Comparison of ENCODE assay signal across 9 cellular contexts in the genomic region with DNA sequence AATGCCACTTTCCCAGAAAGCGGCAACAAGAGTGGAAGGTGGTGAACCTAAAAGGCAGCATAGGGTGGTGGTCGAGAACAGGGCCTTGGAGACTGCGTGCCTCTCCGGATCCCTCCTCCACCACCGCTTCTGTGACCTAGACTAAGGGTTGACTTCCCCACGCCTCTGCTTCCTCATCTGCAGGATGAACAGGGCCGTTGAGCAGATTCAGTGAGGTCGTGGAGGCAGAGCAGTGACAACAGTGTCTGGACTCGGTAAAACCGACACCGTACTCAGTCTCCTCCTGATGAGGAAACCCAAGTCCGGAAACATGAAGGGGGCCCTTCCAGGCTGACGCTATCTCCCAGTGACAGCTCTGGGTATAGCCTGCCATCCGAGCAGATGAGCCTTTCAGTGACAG.
DNase-seq lines count a peak whose midpoint lies in the region; ATAC-seq and TF ChIP-seq lines count a peak whose summit lies in the region.
"Had no signal": no experiment of that assay in that cellular context is flagged by ENCODE, and none has a peak within 500 bp of the region (broad histone marks: within the 10 kb centered on the region; RNA-seq: fewer than 3 reads in every experiment).

No MANE protein-coding gene starts in this region.

- DNase-seq in GM23338 (ENCODE audit: low spot score) (no peak), T-helper 2 cell (peak in 4 of 5 experiments; percentile 38 to 84 (median 70)), colonic mucosa (no peak), HuH-7 (ENCODE audit: low spot score) (no peak), T1000 (lab: John Stamatoyannopoulos, UW) (no peak), HK-2 (ENCODE audit: unreplicated experiment) (no peak), nephron progenitor cell (no peak)
- DNase-seq in stimulated activated CD8-positive, alpha-beta memory T cell treated with anti-CD3 and anti-CD28 coated beads, Interleukin-15, amount 100 ng/mL, for 1 hour (ENCODE audit: low read depth) = peak; percentile 22

- H3K4me1 ChIP-seq in GM23338 (ENCODE audit: insufficient read depth) = peaks cover 7% of the 10 kb centered on the region
- H3K4me1 ChIP-seq in colonic mucosa = no peaks in the 10 kb centered on the region

- H3F3A ChIP-seq in GM23338 (replicated peaks; ENCODE audit: low read depth) = no peaks in the 10 kb centered on the region

- H3K27ac Mint-ChIP-seq in GM23338 (peak overlapping the region; percentile 6; the same call in 1 of the 2 replicates), nephron progenitor cell (no peak overlapping the region)

- no peak for ATAC-seq in GM23338

- H3K27me3 ChIP-seq in GM23338 (ENCODE audit: insufficient read depth) (no peaks in the 10 kb centered on the region), colonic mucosa (no peaks in the 10 kb centered on the region)

- H3K9me2 ChIP-seq in GM23338 (ENCODE audit: insufficient read depth) = no peaks in the 10 kb centered on the region; the same call in 1 of the 2 replicates

- H3K9ac ChIP-seq in colonic mucosa (ENCODE audit: low read depth in 2 of 2, low read length in 2 of 2) = peak overlapping the region in 1 of 2 donors; percentile 36

- H3K4me3 Mint-ChIP-seq in GM23338 = no peak overlapping the region
- no peak overlapping the region for H3K4me3 Mint-ChIP-seq in nephron progenitor cell

- H4K20me1 ChIP-seq in GM23338 (replicated peaks; ENCODE audit: insufficient read depth) = no peaks in the 10 kb centered on the region

- intact Hi-C loops in colonic mucosa (cut with DNase I) = no loop called here

- TF ChIP-seq CTCF in GM23338 (conservative IDR thresholded peaks at IDR 0.05; ENCODE audit: low read depth in 2 of 2) (no peak), colonic mucosa (IDR thresholded peaks at IDR 0.05) (no peak), nephron progenitor cell (IDR thresholded peaks at IDR 0.05) (no peak)

- H3K36me3 Mint-ChIP-seq in GM23338 (ENCODE audit: low read depth) = peaks cover 2% of the 10 kb centered on the region; the same call in 1 of the 3 replicates
- no peaks in the 10 kb centered on the region for H3K36me3 Mint-ChIP-seq in nephron progenitor cell (ENCODE audit: low read depth)

- no peak overlapping the region for H3K27ac ChIP-seq in GM23338 (ENCODE audit: low read depth)
- peak overlapping the region; percentile 35 for H3K27ac ChIP-seq in colonic mucosa
- H3K27ac ChIP-seq: epithelial cell of prostate had no signal

- H3K36me3 ChIP-seq in GM23338 (ENCODE audit: insufficient read depth) = peaks cover 3% of the 10 kb centered on the region; the same call in 1 of the 2 replicates
- H3K36me3 ChIP-seq in colonic mucosa = no peaks in the 10 kb centered on the region

- H3K79me2 ChIP-seq in GM23338 (replicated peaks; ENCODE audit: insufficient read depth) = no peaks in the 10 kb centered on the region; the same call in none of the 2 replicates

- H3K27me3 Mint-ChIP-seq in GM23338 (ENCODE audit: insufficient read depth, low read depth, poor library complexity) = peaks cover 6% of the 10 kb centered on the region
- peaks cover 3% of the 10 kb centered on the region for H3K27me3 Mint-ChIP-seq in nephron progenitor cell (ENCODE audit: low read depth, poor library complexity)

- H3K4me3 ChIP-seq in GM23338 (no peak overlapping the region), colonic mucosa (no peak overlapping the region)

- no peaks in the 10 kb centered on the region for H3K9me3 ChIP-seq in colonic mucosa

- peaks cover 9% of the 10 kb centered on the region for H3K4me1 Mint-ChIP-seq in GM23338
- peaks cover 21% of the 10 kb centered on the region for H3K4me1 Mint-ChIP-seq in nephron progenitor cell

- H3K9me3 Mint-ChIP-seq in GM23338 (peaks cover 3% of the 10 kb centered on the region; the same call in 1 of the 3 replicates), nephron progenitor cell (peaks cover 5% of the 10 kb centered on the region)

- H2AFZ ChIP-seq in GM23338 = no peak overlapping the region

- no peak overlapping the region for H3K4me2 ChIP-seq in GM23338

TF ChIP-seq in GM23338, 12 proteins besides CTCF, POLR2A, EP300 and RAD21 (continues in another document):
- TF ChIP-seq NANOG (IDR thresholded peaks at IDR 0.05; ENCODE audit: borderline replicate concordance) (no peak), STAT1 (IDR thresholded peaks at IDR 0.05; ENCODE audit: unreplicated experiment) (no peak), ZNF114 (CRISPR knock-in tag; IDR thresholded peaks at IDR 0.05) (no peak), EZH2phosphoT487 (IDR thresholded peaks at IDR 0.05; ENCODE audit: unreplicated experiment) (no peak)
- TF ChIP-seq, protein P1, sequence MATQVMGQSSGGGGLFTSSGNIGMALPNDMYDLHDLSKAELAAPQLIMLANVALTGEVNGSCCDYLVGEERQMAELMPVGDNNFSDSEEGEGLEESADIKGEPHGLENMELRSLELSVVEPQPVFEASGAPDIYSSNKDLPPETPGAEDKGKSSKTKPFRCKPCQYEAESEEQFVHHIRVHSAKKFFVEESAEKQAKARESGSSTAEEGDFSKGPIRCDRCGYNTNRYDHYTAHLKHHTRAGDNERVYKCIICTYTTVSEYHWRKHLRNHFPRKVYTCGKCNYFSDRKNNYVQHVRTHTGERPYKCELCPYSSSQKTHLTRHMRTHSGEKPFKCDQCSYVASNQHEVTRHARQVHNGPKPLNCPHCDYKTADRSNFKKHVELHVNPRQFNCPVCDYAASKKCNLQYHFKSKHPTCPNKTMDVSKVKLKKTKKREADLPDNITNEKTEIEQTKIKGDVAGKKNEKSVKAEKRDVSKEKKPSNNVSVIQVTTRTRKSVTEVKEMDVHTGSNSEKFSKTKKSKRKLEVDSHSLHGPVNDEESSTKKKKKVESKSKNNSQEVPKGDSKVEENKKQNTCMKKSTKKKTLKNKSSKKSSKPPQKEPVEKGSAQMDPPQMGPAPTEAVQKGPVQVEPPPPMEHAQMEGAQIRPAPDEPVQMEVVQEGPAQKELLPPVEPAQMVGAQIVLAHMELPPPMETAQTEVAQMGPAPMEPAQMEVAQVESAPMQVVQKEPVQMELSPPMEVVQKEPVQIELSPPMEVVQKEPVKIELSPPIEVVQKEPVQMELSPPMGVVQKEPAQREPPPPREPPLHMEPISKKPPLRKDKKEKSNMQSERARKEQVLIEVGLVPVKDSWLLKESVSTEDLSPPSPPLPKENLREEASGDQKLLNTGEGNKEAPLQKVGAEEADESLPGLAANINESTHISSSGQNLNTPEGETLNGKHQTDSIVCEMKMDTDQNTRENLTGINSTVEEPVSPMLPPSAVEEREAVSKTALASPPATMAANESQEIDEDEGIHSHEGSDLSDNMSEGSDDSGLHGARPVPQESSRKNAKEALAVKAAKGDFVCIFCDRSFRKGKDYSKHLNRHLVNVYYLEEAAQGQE (IDR thresholded peaks at IDR 0.05; ENCODE audit: unreplicated experiment) = no peak
- TF ChIP-seq, protein P2, sequence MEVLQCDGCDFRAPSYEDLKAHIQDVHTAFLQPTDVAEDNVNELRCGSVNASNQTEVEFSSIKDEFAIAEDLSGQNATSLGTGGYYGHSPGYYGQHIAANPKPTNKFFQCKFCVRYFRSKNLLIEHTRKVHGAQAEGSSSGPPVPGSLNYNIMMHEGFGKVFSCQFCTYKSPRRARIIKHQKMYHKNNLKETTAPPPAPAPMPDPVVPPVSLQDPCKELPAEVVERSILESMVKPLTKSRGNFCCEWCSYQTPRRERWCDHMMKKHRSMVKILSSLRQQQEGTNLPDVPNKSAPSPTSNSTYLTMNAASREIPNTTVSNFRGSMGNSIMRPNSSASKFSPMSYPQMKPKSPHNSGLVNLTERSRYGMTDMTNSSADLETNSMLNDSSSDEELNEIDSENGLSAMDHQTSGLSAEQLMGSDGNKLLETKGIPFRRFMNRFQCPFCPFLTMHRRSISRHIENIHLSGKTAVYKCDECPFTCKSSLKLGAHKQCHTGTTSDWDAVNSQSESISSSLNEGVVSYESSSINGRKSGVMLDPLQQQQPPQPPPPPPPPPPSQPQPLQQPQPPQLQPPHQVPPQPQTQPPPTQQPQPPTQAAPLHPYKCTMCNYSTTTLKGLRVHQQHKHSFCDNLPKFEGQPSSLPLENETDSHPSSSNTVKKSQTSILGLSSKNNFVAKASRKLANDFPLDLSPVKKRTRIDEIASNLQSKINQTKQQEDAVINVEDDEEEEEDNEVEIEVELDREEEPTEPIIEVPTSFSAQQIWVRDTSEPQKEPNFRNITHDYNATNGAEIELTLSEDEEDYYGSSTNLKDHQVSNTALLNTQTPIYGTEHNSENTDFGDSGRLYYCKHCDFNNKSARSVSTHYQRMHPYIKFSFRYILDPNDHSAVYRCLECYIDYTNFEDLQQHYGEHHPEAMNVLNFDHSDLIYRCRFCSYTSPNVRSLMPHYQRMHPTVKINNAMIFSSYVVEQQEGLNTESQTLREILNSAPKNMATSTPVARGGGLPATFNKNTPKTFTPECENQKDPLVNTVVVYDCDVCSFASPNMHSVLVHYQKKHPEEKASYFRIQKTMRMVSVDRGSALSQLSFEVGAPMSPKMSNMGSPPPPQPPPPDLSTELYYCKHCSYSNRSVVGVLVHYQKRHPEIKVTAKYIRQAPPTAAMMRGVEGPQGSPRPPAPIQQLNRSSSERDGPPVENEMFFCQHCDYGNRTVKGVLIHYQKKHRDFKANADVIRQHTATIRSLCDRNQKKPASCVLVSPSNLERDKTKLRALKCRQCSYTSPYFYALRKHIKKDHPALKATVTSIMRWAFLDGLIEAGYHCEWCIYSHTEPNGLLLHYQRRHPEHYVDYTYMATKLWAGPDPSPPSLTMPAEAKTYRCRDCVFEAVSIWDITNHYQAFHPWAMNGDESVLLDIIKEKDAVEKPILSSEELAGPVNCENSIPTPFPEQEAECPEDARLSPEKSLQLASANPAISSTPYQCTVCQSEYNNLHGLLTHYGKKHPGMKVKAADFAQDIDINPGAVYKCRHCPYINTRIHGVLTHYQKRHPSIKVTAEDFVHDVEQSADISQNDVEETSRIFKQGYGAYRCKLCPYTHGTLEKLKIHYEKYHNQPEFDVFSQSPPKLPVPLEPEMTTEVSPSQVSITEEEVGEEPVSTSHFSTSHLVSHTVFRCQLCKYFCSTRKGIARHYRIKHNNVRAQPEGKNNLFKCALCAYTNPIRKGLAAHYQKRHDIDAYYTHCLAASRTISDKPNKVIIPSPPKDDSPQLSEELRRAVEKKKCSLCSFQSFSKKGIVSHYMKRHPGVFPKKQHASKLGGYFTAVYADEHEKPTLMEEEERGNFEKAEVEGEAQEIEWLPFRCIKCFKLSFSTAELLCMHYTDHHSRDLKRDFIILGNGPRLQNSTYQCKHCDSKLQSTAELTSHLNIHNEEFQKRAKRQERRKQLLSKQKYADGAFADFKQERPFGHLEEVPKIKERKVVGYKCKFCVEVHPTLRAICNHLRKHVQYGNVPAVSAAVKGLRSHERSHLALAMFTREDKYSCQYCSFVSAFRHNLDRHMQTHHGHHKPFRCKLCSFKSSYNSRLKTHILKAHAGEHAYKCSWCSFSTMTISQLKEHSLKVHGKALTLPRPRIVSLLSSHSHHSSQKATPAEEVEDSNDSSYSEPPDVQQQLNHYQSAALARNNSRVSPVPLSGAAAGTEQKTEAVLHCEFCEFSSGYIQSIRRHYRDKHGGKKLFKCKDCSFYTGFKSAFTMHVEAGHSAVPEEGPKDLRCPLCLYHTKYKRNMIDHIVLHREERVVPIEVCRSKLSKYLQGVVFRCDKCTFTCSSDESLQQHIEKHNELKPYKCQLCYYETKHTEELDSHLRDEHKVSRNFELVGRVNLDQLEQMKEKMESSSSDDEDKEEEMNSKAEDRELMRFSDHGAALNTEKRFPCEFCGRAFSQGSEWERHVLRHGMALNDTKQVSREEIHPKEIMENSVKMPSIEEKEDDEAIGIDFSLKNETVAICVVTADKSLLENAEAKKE (CRISPR knock-in tag; IDR thresholded peaks at IDR 0.05) = no peak

Comparison
In these comparisons a context has a peak if more than half of its experiments do, and no peak if none do; other contexts are left out.
1. DNase-seq: peak in T-helper 2 cell (4 of 5) and stimulated activated CD8-positive, alpha-beta memory T cell treated with anti-CD3 and anti-CD28 coated beads, Interleukin-15, amount 100 ng/mL, for 1 hour (single experiment); none in GM23338 (single experiment), colonic mucosa (single experiment), HuH-7 (single experiment), T1000 (single experiment), HK-2 (single experiment) and nephron progenitor cell (single experiment).